In the genomic region with DNA sequence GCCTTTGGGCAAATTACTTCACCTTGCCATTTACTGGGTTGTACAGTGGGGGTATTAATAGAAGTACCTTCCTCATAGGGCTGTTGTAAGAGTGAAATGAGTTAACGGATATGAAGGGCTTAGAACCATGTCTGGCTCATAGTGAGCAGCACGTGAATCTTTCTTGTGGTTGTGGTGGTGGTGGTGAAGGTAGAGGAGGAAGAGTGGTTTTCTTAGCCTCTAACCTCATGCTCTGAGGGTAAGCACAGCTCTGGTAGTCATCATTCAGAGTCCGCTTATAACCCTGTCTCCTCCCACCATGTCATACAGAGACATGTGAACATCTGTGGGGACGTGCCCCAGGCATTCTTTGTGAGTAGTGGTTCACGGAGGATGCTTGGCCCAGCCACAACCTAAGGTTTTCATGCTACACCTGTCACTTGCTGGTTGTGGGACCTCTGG, we compare ENCODE assay signal across 8 cellular contexts. TPM values are rescaled to one million over a fixed set of nuclear protein-coding genes. Genes with fewer than 3 reads are reported as not detected.
DNase-seq lines count a peak whose midpoint lies in the region; ATAC-seq and TF ChIP-seq lines count a peak whose summit lies in the region.

No MANE protein-coding gene starts in this region.

- no peaks in the 10 kb centered on the region for H3K4me1 ChIP-seq in left lung

- H3K27me3 ChIP-seq in left lung, result no peaks in the 10 kb centered on the region

- no peak overlapping the region for H3K4me3 ChIP-seq in left lung

- no peaks in the 10 kb centered on the region for H3K9me3 ChIP-seq in left lung

- peak; percentile 4 for DNase-seq in activated CD8-positive, alpha-beta memory T cell treated with anti-CD3 and anti-CD28 coated beads, Interleukin-2, amount 50 U/mL, for 1 hour (ENCODE audit: extremely low read depth)
- DNase-seq in stimulated activated CD4-positive, alpha-beta T cell treated with anti-CD3 and anti-CD28 coated beads, Interleukin-4, amount 100 ng/mL, for 24 hours, result peak; percentile 38
- DNase-seq in NCI-H187 treated with DMSO at 0.1 percent for 48 hours (lab: John Stamatoyannopoulos, UW), result no peak
- no peak for DNase-seq in left lung
- DNase-seq in NCI-H2227 treated with DMSO at 0.1 percent for 48 hours (lab: John Stamatoyannopoulos, UW), result no peak
- no peak for DNase-seq in RKO (ENCODE audit: low spot score)

- peak; percentile 56 for ATAC-seq in GM19397 (IDR thresholded peaks at IDR 0.05; ENCODE audit: unreplicated experiment)
- peak; percentile 89 for ATAC-seq in HG03139 (IDR thresholded peaks at IDR 0.05; ENCODE audit: unreplicated experiment)
- no peak for ATAC-seq in left lung

- no peaks in the 10 kb centered on the region for H3K36me3 ChIP-seq in left lung

- no peak for TF ChIP-seq CTCF in left lung (IDR thresholded peaks at IDR 0.05)

- H3K27ac ChIP-seq in left lung, result no peak overlapping the region

- intact Hi-C loops in left lung (cut with DNase I), result no loop called here

RNA-seq across cellular contexts. Expression of gene TEAD1, which starts 43.6 kb away (rescaled TPM):
- 10 to 100 TPM; 58.1 to 87.3 TPM for total RNA-seq in left lung

Comparison
In these comparisons a context has a peak if more than half of its experiments do, and no peak if none do; other contexts are left out.
1. DNase-seq: peak in activated CD8-positive, alpha-beta memory T cell treated with anti-CD3 and anti-CD28 coated beads, Interleukin-2, amount 50 U/mL, for 1 hour (single experiment) and stimulated activated CD4-positive, alpha-beta T cell treated with anti-CD3 and anti-CD28 coated beads, Interleukin-4, amount 100 ng/mL, for 24 hours (single experiment); none in NCI-H187 treated with DMSO at 0.1 percent for 48 hours (single experiment), left lung (0 of 2), NCI-H2227 treated with DMSO at 0.1 percent for 48 hours (single experiment) and RKO (single experiment).